ENCODE assay signal across 9 cellular contexts in the genomic region with DNA sequence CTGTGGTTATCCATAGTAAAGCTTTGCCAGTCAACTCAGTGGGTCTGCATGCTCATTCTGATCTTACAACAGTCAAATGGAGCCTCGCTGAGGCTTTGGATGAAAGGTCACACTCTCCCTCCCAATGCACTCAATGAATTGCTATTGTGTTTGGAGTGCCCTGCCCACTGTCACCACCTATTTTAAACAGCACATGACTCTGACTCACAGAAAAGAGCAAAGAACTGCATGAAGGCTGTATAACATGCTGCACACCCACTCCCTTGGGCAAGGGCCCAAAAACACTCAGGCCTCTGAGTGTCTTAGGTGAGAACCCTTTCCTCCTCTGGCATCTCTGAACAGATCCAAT.
DNase-seq lines count a peak whose midpoint lies in the region; ATAC-seq, FAIRE-seq and TF ChIP-seq lines count a peak whose summit lies in the region.
"Had no signal": no experiment of that assay in that cellular context is flagged by ENCODE, and none has a peak within 500 bp of the region (broad histone marks: within the 10 kb centered on the region; RNA-seq: fewer than 3 reads in every experiment).

No MANE protein-coding gene starts in this region.

- DNase-seq in NCI-H146 (lab: John Stamatoyannopoulos, UW) (peak; percentile 28), NCI-H146 treated with DMSO at 0.1 percent for 48 hours (lab: John Stamatoyannopoulos, UW; ENCODE audit: unreplicated experiment) (no peak), NCI-H128 (lab: John Stamatoyannopoulos, UW; ENCODE audit: unreplicated experiment) (peak; percentile 16), fibroblast of pulmonary artery (ENCODE audit: low read depth) (peak; percentile 92), small intestine (peak; percentile 98), MM.1S (no peak), Kasumi-1 (lab: John Stamatoyannopoulos, UW) (no peak)

- H3K9ac ChIP-seq in MM.1S (ENCODE audit: low read length) = no peak overlapping the region

- H3K27ac ChIP-seq in small intestine (ENCODE audit: low read depth in 1 of 2, low read length in 1 of 2) (peak overlapping the region; percentile 78 to 79), MM.1S (ENCODE audit: low read length) (no peak overlapping the region)

- H3K36me3 ChIP-seq in small intestine (ENCODE audit: control insufficient read depth in 2 of 2, insufficient read depth in 2 of 2, low read length in 2 of 2) (no peaks in the 10 kb centered on the region), MM.1S (replicated peaks; ENCODE audit: insufficient read depth, low read length) (no peaks in the 10 kb centered on the region)

- FAIRE-seq in small intestine (lab: Jason Lieb, UNC) = no peak
- FAIRE-seq: A204.1 had no signal

- H3K9me3 ChIP-seq in small intestine (ENCODE audit: control insufficient read depth, low read depth) (no peaks in the 10 kb centered on the region), MM.1S (replicated peaks; ENCODE audit: insufficient read depth, low read length) (no peaks in the 10 kb centered on the region)

- no peaks in the 10 kb centered on the region for H4K20me1 ChIP-seq in MM.1S (ENCODE audit: insufficient read depth, low read length)

- no peak overlapping the region for H2AFZ ChIP-seq in MM.1S (ENCODE audit: low read length)

- H3K4me2 ChIP-seq in MM.1S (ENCODE audit: low read depth, low read length) = no peak overlapping the region

- H3F3A ChIP-seq in MM.1S (ENCODE audit: insufficient read depth, low read length) = no peaks in the 10 kb centered on the region

- H3K4me1 ChIP-seq in small intestine (ENCODE audit: control insufficient read depth in 2 of 2, insufficient read depth in 1 of 2, low read depth in 1 of 2, low read length in 1 of 2) (peaks cover 10 to 11% of the 10 kb centered on the region in 2 donors), MM.1S (ENCODE audit: low read length) (no peaks in the 10 kb centered on the region)

- H3K9me2 ChIP-seq in MM.1S (replicated peaks; ENCODE audit: insufficient read depth, low read length) = no peaks in the 10 kb centered on the region

- no peaks in the 10 kb centered on the region for H3K79me2 ChIP-seq in MM.1S (ENCODE audit: low read length)

- no peak overlapping the region for H3K4me3 ChIP-seq in fibroblast of pulmonary artery (replicated peaks; ENCODE audit: low read depth, low read length)
- no peak overlapping the region for H3K4me3 ChIP-seq in small intestine (ENCODE audit: low read depth in 1 of 2, low read length in 2 of 2)
- no peak overlapping the region for H3K4me3 ChIP-seq in MM.1S (ENCODE audit: low read length)

- ATAC-seq in GM19324 (IDR thresholded peaks at IDR 0.05; ENCODE audit: low FRiP score, unreplicated experiment) = no peak

- TF ChIP-seq CTCF in fibroblast of pulmonary artery (IDR thresholded peaks at IDR 0.05; ENCODE audit: low read length, missing control alignments) = no peak
- TF ChIP-seq CTCF in MM.1S (IDR thresholded peaks at IDR 0.05; ENCODE audit: low read length) = no peak

- 8 to 43% (median 21%) methylated on average over 1 of the region's 1 CpG for WGBS in small intestine, 3 donors

- H3K27me3 ChIP-seq in small intestine (ENCODE audit: control insufficient read depth in 2 of 2, insufficient read depth in 2 of 2, low read length in 2 of 2) = no peaks in the 10 kb centered on the region
- no peaks in the 10 kb centered on the region for H3K27me3 ChIP-seq in MM.1S (replicated peaks; ENCODE audit: insufficient read depth, low read length)

Comparison
In these comparisons a context has a peak if more than half of its experiments do, and no peak if none do; other contexts are left out.
1. DNase-seq: peak in NCI-H146 (single experiment), NCI-H128 (single experiment), fibroblast of pulmonary artery (single experiment) and small intestine (single experiment); none in NCI-H146 treated with DMSO at 0.1 percent for 48 hours (single experiment), MM.1S (single experiment) and Kasumi-1 (0 of 2).